In the genomic region with DNA sequence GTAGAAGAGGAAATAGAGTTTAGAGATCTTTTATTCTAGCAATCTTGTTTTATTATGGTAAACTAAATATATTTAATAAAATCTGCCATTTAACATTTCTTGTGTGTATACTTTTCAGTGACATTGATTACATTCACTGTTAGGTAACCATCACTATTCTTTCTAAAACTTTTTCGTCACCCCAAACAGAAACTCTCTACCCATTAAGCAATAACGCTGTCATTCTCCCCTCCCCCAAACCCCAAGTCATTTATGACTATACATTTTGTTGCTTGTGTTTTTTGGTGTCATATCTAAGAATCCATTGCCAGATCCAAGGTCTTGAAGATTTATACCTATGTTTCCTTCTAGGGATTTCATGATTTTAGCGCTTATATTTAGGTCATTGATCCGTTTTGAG, we compare ENCODE assay signal across 1 cellular context.
TF ChIP-seq lines count a peak whose summit lies in the region.

No MANE protein-coding gene starts in this region.

TF ChIP-seq in WTC11, 78 proteins besides CTCF, POLR2A, EP300 and RAD21 (continued from another document):
- TF ChIP-seq, protein P1, sequence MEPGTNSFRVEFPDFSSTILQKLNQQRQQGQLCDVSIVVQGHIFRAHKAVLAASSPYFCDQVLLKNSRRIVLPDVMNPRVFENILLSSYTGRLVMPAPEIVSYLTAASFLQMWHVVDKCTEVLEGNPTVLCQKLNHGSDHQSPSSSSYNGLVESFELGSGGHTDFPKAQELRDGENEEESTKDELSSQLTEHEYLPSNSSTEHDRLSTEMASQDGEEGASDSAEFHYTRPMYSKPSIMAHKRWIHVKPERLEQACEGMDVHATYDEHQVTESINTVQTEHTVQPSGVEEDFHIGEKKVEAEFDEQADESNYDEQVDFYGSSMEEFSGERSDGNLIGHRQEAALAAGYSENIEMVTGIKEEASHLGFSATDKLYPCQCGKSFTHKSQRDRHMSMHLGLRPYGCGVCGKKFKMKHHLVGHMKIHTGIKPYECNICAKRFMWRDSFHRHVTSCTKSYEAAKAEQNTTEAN (CRISPR knock-in tag; IDR thresholded peaks at IDR 0.05): no peak
- no peak for TF ChIP-seq TP53 (CRISPR knock-in tag; IDR thresholded peaks at IDR 0.05)
- no peak for TF ChIP-seq GABPB1 (CRISPR knock-in tag; IDR thresholded peaks at IDR 0.05)
